Comparison of ENCODE assay signal across 9 cellular contexts in the genomic region with DNA sequence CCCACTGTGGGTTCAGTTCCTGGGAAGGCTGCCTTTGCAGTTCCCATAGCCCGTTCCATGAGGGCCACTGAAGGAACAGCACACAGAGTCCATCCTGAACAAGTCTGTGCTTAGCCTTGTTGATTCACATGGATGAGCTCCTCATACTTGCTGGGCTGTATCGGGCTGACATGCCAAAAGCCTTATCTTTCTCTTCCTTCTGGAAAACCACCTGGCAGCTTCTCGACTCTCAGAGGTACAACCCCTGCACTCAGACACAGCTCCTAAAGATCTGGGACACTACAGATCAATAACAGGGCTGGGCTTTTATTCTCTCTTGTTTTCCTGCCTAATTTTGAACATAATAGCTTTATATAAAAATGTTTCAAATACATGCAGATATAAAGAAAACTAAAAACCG.
"Had no signal": no experiment of that assay in that cellular context is flagged by ENCODE, and none has a peak within 500 bp of the region (broad histone marks: within the 10 kb centered on the region; RNA-seq: fewer than 3 reads in every experiment).

No MANE protein-coding gene starts in this region.

- FAIRE-seq: HTR-8/SVneo, K562 had no signal

- H3K27ac Mint-ChIP-seq: HFFc6 had no signal

- H3K36me3 ChIP-seq: HAP-1 had no signal

- ATAC-seq: HCT116, K562 had no signal

- DNase-seq: GM23248, H7, HFFc6, IMR-90, KG1 had no signal

- H3K4me3 ChIP-seq: GM23248, HAP-1, K562 had no signal

- H2AFZ ChIP-seq: GM23248 had no signal

- H3K27ac ChIP-seq: GM23248 had no signal

- H3K4me3 Mint-ChIP-seq: HFFc6 had no signal

- H3K9me3 ChIP-seq: HAP-1 had no signal

- H3K4me1 ChIP-seq: HAP-1 had no signal
